ENCODE assay signal across 8 cellular contexts in genomic region chr15:70494861-70495571, GRCh38.
DNase-seq lines count a peak whose midpoint lies in the region; ATAC-seq and TF ChIP-seq lines count a peak whose summit lies in the region.

No MANE protein-coding gene starts in this region.

- ATAC-seq in GM21360 (IDR thresholded peaks at IDR 0.05; ENCODE audit: unreplicated experiment) (no peak), GM19023 (IDR thresholded peaks at IDR 0.05; ENCODE audit: unreplicated experiment) (no peak)

- H3K4me1 Mint-ChIP-seq in CD14-positive monocyte = peaks cover 57% of the 10 kb centered on the region
- H3K4me1 Mint-ChIP-seq in activated T-helper 1 cell treated with anti-CD3 and anti-CD28 coated beads, Interleukin-12 subunit alpha, Interleukin-12 subunit beta, Interleukin-2, Interleukin-4 antibody, amounts not matched to agents 30 ng/mL and 10 ng/mL and 1 ng/mL, durations not matched to agents 14 hours and 24 hours and 36 hours (ENCODE audit: low read depth) = peaks cover 80% of the 10 kb centered on the region

- TF ChIP-seq CTCF in CD14-positive monocyte (IDR thresholded peaks at IDR 0.05) = no peak

- peaks cover 22 to 45% (median 28%) of the 10 kb centered on the region in 3 donors for H3K27me3 Mint-ChIP-seq in CD14-positive monocyte (ENCODE audit: low read depth in 3 of 3)
- H3K27me3 Mint-ChIP-seq in activated T-helper 1 cell treated with anti-CD3 and anti-CD28 coated beads, Interleukin-12 subunit alpha, Interleukin-12 subunit beta, Interleukin-2, Interleukin-4 antibody, amounts not matched to agents 30 ng/mL and 10 ng/mL and 1 ng/mL, durations not matched to agents 14 hours and 24 hours and 36 hours (ENCODE audit: insufficient read depth) = peaks cover 24% of the 10 kb centered on the region

- peak overlapping the region; percentile 46 to 98 (median 80) for H3K27ac Mint-ChIP-seq in CD14-positive monocyte
- H3K27ac Mint-ChIP-seq in activated T-helper 1 cell treated with anti-CD3 and anti-CD28 coated beads, Interleukin-12 subunit alpha, Interleukin-12 subunit beta, Interleukin-2, Interleukin-4 antibody, amounts not matched to agents 30 ng/mL and 10 ng/mL and 1 ng/mL, durations not matched to agents 14 hours and 24 hours and 36 hours = peak overlapping the region; percentile 15

- peaks cover 0 to 2% (median 0%) of the 10 kb centered on the region in 7 donors for H3K9me3 Mint-ChIP-seq in CD14-positive monocyte
- H3K9me3 Mint-ChIP-seq in activated T-helper 1 cell treated with anti-CD3 and anti-CD28 coated beads, Interleukin-12 subunit alpha, Interleukin-12 subunit beta, Interleukin-2, Interleukin-4 antibody, amounts not matched to agents 30 ng/mL and 10 ng/mL and 1 ng/mL, durations not matched to agents 14 hours and 24 hours and 36 hours = no peaks in the 10 kb centered on the region

- DNase-seq in CD14-positive monocyte (ENCODE audit: low spot score) = peak; percentile 74
- DNase-seq in HPDE6-E6E7 (ENCODE audit: extremely low spot score) = peak; percentile 98
- no peak for DNase-seq in activated T-helper 1 cell treated with anti-CD3 and anti-CD28 coated beads, Interleukin-12 subunit alpha, Interleukin-12 subunit beta, Interleukin-2, Interleukin-4 antibody, amounts not matched to agents 30 ng/mL and 10 ng/mL and 1 ng/mL, durations not matched to agents 14 hours and 24 hours and 36 hours (ENCODE audit: low spot score)
- peak; percentile 95 for DNase-seq in kidney tubule cell (ENCODE audit: low spot score)
- DNase-seq in NCI-H2029 (lab: John Stamatoyannopoulos, UW) = no peak
- no peak for DNase-seq in hypothalamus (lab: John Stamatoyannopoulos, UW)

- intact Hi-C loops in CD14-positive monocyte (cut with micrococcal nuclease) = no loop called here
- intact Hi-C loops in activated T-helper 1 cell treated with anti-CD3 and anti-CD28 coated beads, Interleukin-12 subunit alpha, Interleukin-12 subunit beta, Interleukin-2, Interleukin-4 antibody, amounts not matched to agents 30 ng/mL and 10 ng/mL and 1 ng/mL, durations not matched to agents 14 hours and 24 hours and 36 hours (cut with micrococcal nuclease) = loop anchor here (1.0 to 5.0 kb wide), 3 partner anchors 9 to 177 kb away; no protein-coding TSS in a partner anchor

- peaks cover 16 to 27% of the 10 kb centered on the region in 2 donors for H3K36me3 Mint-ChIP-seq in CD14-positive monocyte
- peaks cover 2% of the 10 kb centered on the region for H3K36me3 Mint-ChIP-seq in activated T-helper 1 cell treated with anti-CD3 and anti-CD28 coated beads, Interleukin-12 subunit alpha, Interleukin-12 subunit beta, Interleukin-2, Interleukin-4 antibody, amounts not matched to agents 30 ng/mL and 10 ng/mL and 1 ng/mL, durations not matched to agents 14 hours and 24 hours and 36 hours (ENCODE audit: low read depth)

- peak overlapping the region; percentile 31 to 65 for H3K4me3 Mint-ChIP-seq in CD14-positive monocyte
- H3K4me3 Mint-ChIP-seq in activated T-helper 1 cell treated with anti-CD3 and anti-CD28 coated beads, Interleukin-12 subunit alpha, Interleukin-12 subunit beta, Interleukin-2, Interleukin-4 antibody, amounts not matched to agents 30 ng/mL and 10 ng/mL and 1 ng/mL, durations not matched to agents 14 hours and 24 hours and 36 hours = no peak overlapping the region

Comparison
In these comparisons a context has a peak if more than half of its experiments do, and no peak if none do; other contexts are left out.
1. DNase-seq: peak in CD14-positive monocyte (single experiment), HPDE6-E6E7 (single experiment) and kidney tubule cell (single experiment); none in activated T-helper 1 cell treated with anti-CD3 and anti-CD28 coated beads, Interleukin-12 subunit alpha, Interleukin-12 subunit beta, Interleukin-2, Interleukin-4 antibody, amounts not matched to agents 30 ng/mL and 10 ng/mL and 1 ng/mL, durations not matched to agents 14 hours and 24 hours and 36 hours (single experiment), NCI-H2029 (single experiment) and hypothalamus (0 of 51).